9 cellular contexts compared by ENCODE assay signal in genomic region chr9:98974106-98974505, GRCh38. TPM values are rescaled to one million over a fixed set of nuclear protein-coding genes. Genes with fewer than 3 reads are reported as not detected.
"Had no signal": no experiment of that assay in that cellular context is flagged by ENCODE, and none has a peak within 500 bp of the region (broad histone marks: within the 10 kb centered on the region; RNA-seq: fewer than 3 reads in every experiment).

No MANE protein-coding gene starts in this region.

- H3K27ac ChIP-seq: colonic mucosa, neutrophil, SK-N-MC had no signal

- H3K9me3 ChIP-seq: colonic mucosa, neutrophil, thyroid gland had no signal

- H3K36me3 ChIP-seq: colonic mucosa, neutrophil, thyroid gland had no signal

- H3K27me3 ChIP-seq: colonic mucosa, thyroid gland had no signal

- H3K4me3 ChIP-seq: colonic mucosa, lung, SK-N-MC, thyroid gland had no signal

- DNase-seq: activated CD4-positive, alpha-beta T cell treated with anti-CD3 and anti-CD28 coated beads for 48 hours; stimulated activated CD4-positive, alpha-beta T cell treated with anti-CD3 and anti-CD28 coated beads, Interleukin-2, amount 100 ng/mL, for 24 hours; T-helper 1 cell; thyroid gland had no signal

RNA-seq across cellular contexts. Expression of gene COL15A1, which starts 30.4 kb away (rescaled TPM):
- polyA plus RNA-seq: naive thymus-derived CD4-positive, alpha-beta T cell had no signal
